In genomic region chr11:2549491-2549875, GRCh38 we compare ENCODE assay signal across 18 cellular contexts.
"Had no signal": no experiment of that assay in that cellular context is flagged by ENCODE, and none has a peak within 500 bp of the region (broad histone marks: within the 10 kb centered on the region; RNA-seq: fewer than 3 reads in every experiment).

No MANE protein-coding gene starts in this region.

- H3K27ac Mint-ChIP-seq: activated naive CD4-positive, alpha-beta T cell treated with anti-CD3 and anti-CD28 coated beads, Interleukin-2, amount 50 U/mL, for 72 hours; activated T-helper 2 cell treated with anti-CD3 and anti-CD28 coated beads, Interferon-gamma antibody, Interleukin-2, Interleukin-4, amounts not matched to agents 10 μg/mL and 5 μg/mL and 100 μg/mL, durations not matched to agents 14 hours and 24 hours and 36 hours; immature natural killer cell; type B pancreatic cell had no signal

- ATAC-seq: activated naive CD4-positive, alpha-beta T cell treated with anti-CD3 and anti-CD28 coated beads, Interleukin-2, amount 50 U/mL, for 72 hours; psoas muscle; SK-N-SH treated with all-trans-retinoic acid at 6 μM for 48 hours had no signal

- DNase-seq: activated CD4-positive, alpha-beta T cell treated with anti-CD3 and anti-CD28 coated beads for 1 hour; activated CD4-positive, alpha-beta T cell treated with anti-CD3 and anti-CD28 coated beads, Interleukin-2, amount 50 U/mL, for 4 hours; activated T-cell treated with anti-CD3 and anti-CD28 coated beads for 4 hours; brain microvascular endothelial cell; effector CD8-positive, alpha-beta T cell; foreskin fibroblast; immature natural killer cell; mammary epithelial cell; occipital lobe; SHP77; stimulated activated CD4-positive, alpha-beta T cell treated with anti-CD3 and anti-CD28 coated beads, Interleukin-2, amount 100 ng/mL, for 48 hours; stimulated activated naive CD4-positive, alpha-beta T cell treated with Interleukin-2 at 50 U/mL for 16 hours had no signal

- H3K4me1 Mint-ChIP-seq: immature natural killer cell had no signal

- H3K4me3 Mint-ChIP-seq: immature natural killer cell, nephron, type B pancreatic cell had no signal

- H3K9me3 Mint-ChIP-seq: activated naive CD4-positive, alpha-beta T cell treated with anti-CD3 and anti-CD28 coated beads, Interleukin-2, amount 50 U/mL, for 72 hours; activated T-helper 2 cell treated with anti-CD3 and anti-CD28 coated beads, Interferon-gamma antibody, Interleukin-2, Interleukin-4, amounts not matched to agents 10 μg/mL and 5 μg/mL and 100 μg/mL, durations not matched to agents 14 hours and 24 hours and 36 hours; immature natural killer cell had no signal
